Comparison of ENCODE assay signal across 8 cellular contexts in the genomic region with DNA sequence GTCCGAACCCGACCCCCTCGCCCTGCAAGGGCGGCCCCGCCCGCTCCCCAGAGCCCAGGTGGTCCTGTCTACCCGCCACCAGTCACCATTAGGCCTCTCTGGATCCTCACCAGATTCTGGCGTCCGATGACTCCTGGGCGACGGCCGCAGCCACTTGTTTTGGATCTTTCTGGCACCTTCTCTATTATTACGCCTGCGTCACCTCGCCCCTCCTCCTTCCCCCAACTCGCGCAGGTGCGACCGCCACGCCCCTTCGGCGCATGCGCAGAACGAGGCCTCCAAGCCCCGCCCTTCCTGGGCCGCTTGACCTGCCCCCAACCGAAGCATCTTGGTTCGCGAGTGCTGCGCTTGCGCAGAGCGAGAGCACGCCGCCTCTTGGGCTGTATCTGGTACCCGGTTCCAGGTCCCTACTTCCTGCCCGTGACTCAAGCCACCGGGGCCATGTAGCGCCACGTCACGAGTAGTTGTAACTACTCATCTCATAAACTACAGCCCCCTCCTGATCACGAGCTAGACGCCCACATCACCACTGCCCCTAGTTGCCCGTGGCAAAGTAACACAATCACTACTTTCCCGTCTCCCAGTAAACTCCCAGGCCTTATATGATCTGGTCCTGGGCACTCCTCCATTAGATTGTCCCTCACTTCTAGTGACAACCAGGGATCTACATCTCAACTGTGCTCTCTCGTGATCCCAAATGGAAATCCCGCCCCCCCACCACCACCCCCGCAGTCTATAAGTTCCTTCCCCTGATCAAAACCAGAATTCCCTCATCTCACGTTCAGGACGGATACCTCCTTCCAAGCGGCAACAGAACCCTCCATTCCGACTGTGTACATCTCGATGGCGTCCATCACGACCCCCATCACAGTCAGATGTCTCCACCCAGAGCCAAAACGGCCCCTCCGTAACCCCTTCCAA. TPM values are rescaled to one million over a fixed set of nuclear protein-coding genes. Genes with fewer than 3 reads are reported as not detected.
DNase-seq lines count a peak whose midpoint lies in the region; ATAC-seq and TF ChIP-seq lines count a peak whose summit lies in the region.

A gene with protein sequence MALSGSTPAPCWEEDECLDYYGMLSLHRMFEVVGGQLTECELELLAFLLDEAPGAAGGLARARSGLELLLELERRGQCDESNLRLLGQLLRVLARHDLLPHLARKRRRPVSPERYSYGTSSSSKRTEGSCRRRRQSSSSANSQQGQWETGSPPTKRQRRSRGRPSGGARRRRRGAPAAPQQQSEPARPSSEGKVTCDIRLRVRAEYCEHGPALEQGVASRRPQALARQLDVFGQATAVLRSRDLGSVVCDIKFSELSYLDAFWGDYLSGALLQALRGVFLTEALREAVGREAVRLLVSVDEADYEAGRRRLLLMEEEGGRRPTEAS (minus strand): TSS at position 156 of the 921 bp plus-strand sequence. CDS start 670 bp downstream, outside the sequence.

- peak within 1 kb of the TSS; percentile 94 for H3K4me3 ChIP-seq in OCI-LY3 (ENCODE audit: low read length)

- peaks cover 29% of the 10 kb centered on the region; the same call in 1 of the 2 replicates for H4K20me1 ChIP-seq in OCI-LY3 (ENCODE audit: insufficient read depth, low read length)

- peak within 1 kb of the TSS; percentile 93 for H3K27ac Mint-ChIP-seq in endothelial cell (ENCODE audit: unreplicated experiment)

- peak within 1 kb of the TSS; percentile 30; the same call in 1 of the 2 replicates for H2AFZ ChIP-seq in OCI-LY3 (ENCODE audit: low read depth, low read length)

- peak; percentile 68 for ATAC-seq in GM21515 (IDR thresholded peaks at IDR 0.05; ENCODE audit: unreplicated experiment)

- TF ChIP-seq CTCF in OCI-LY3 (IDR thresholded peaks at IDR 0.05; ENCODE audit: low read depth, low read length) (no peak), endothelial cell (IDR thresholded peaks at IDR 0.05; ENCODE audit: unreplicated experiment) (no peak)

- peak within 1 kb of the TSS; percentile 95 for H3K4me3 Mint-ChIP-seq in endothelial cell (ENCODE audit: unreplicated experiment)

- DNase-seq in Caki2 (ENCODE audit: low read depth) = peak; percentile 99
- DNase-seq in HuH-7 (ENCODE audit: low spot score) = peak; percentile 96
- peak; percentile 100 for DNase-seq in activated CD8-positive, alpha-beta memory T cell treated with anti-CD3 and anti-CD28 coated beads, Interleukin-2, amount 50 U/mL, for 48 hours
- peak; percentile 97 for DNase-seq in endothelial cell (ENCODE audit: low spot score)
- peak; percentile 95 for DNase-seq in middle frontal gyrus (ENCODE audit: extremely low spot score, low spot score)
- peak; percentile 99 to 100 for DNase-seq in stimulated activated CD8-positive, alpha-beta memory T cell treated with anti-CD3 and anti-CD28 coated beads, Interleukin-2, amount 100 ng/mL, for 48 hours (ENCODE audit: low read depth in 2 of 2)

- in situ Hi-C loops in Caki2 (cut with HindIII; ENCODE audit: low pct_unique_long_range_greater_than_20kb, low sequenced_read_pairs) = no loop called here

- H3K27me3 Mint-ChIP-seq in endothelial cell (ENCODE audit: unreplicated experiment) = peaks cover 15% of the 10 kb centered on the region

- H3K9me3 ChIP-seq in OCI-LY3 (ENCODE audit: insufficient read depth, low read length) = no peaks in the 10 kb centered on the region

- H3K4me1 Mint-ChIP-seq in endothelial cell (ENCODE audit: unreplicated experiment) = peaks cover 38% of the 10 kb centered on the region

- peaks cover 27% of the 10 kb centered on the region for H3K4me1 ChIP-seq in OCI-LY3 (ENCODE audit: low read length)

- no peaks in the 10 kb centered on the region for H3K9me3 Mint-ChIP-seq in endothelial cell (ENCODE audit: unreplicated experiment)

- H3K27ac ChIP-seq in OCI-LY3 (ENCODE audit: low read length) = peak within 1 kb of the TSS; percentile 85

- peaks cover 83% of the 10 kb centered on the region for H3K79me2 ChIP-seq in OCI-LY3 (ENCODE audit: low read length)

- no peaks in the 10 kb centered on the region for H3K27me3 ChIP-seq in OCI-LY3 (ENCODE audit: low read depth, low read length)

- peaks cover 36% of the 10 kb centered on the region for H3K36me3 Mint-ChIP-seq in endothelial cell (ENCODE audit: low read depth, unreplicated experiment)

- peak within 1 kb of the TSS; percentile 95 for H3K9ac ChIP-seq in OCI-LY3 (ENCODE audit: low read length)

- peaks cover 34% of the 10 kb centered on the region for H3K36me3 ChIP-seq in OCI-LY3 (replicated peaks; ENCODE audit: low read depth, low read length)

- peak within 1 kb of the TSS; percentile 90 for H3K4me2 ChIP-seq in OCI-LY3 (ENCODE audit: low read length)

RNA-seq across cellular contexts. Expression of the gene that starts here (rescaled TPM):
- total RNA-seq in Caki2 (2014; rRNA removed; shearing (Covaris generic); ENCODE audit: low replicate concordance) = 72.2 and 128 TPM in 2 replicates
- total RNA-seq in endothelial cell (ENCODE audit: unreplicated experiment) = 27.1 TPM

Comparison
In these comparisons a context has a peak if more than half of its experiments do, and no peak if none do; other contexts are left out.
1. Peak in every context shown above with its lines: DNase-seq, ATAC-seq, H3K4me3 ChIP-seq and H3K27ac ChIP-seq.